ENCODE assay signal across 8 cellular contexts in genomic region chr5:17189381-17190036, GRCh38. TPM values are rescaled to one million over a fixed set of nuclear protein-coding genes. Genes with fewer than 3 reads are reported as not detected.
DNase-seq lines count a peak whose midpoint lies in the region; ATAC-seq and TF ChIP-seq lines count a peak whose summit lies in the region.

No MANE protein-coding gene starts in this region.

- TF ChIP-seq EP300 in gastroesophageal sphincter (IDR thresholded peaks at IDR 0.05) = no peak

- WGBS in gastroesophageal sphincter (ENCODE audit: low coverage in 1 of 2), 2 donors = 11 to 42% methylated on average over 9 to 13 of the region's 13 CpGs

- in situ Hi-C loops in Caki2 (cut with HindIII; ENCODE audit: low pct_unique_long_range_greater_than_20kb, low sequenced_read_pairs) = no loop called here

- H3K4me1 ChIP-seq in Karpas-422 (ENCODE audit: low read length) (no peaks in the 10 kb centered on the region), Peyer's patch (peaks cover 0 to 22% (median 2%) of the 10 kb centered on the region in 4 donors), gastroesophageal sphincter (peaks cover 0 to 36% (median 0%) of the 10 kb centered on the region in 3 donors)

- DNase-seq in Caki2 (ENCODE audit: low read depth) (peak; percentile 80), Karpas-422 (peak; percentile 92), Peyer's patch (peak; percentile 75 to 90 (median 75)), activated T-helper 1 cell treated with Interleukin-2 at 50 U/mL for 16 hours (ENCODE audit: low read depth) (peak; percentile 6), pons (ENCODE audit: low spot score) (peak; percentile 75)

- no peaks in the 10 kb centered on the region for H4K20me1 ChIP-seq in Karpas-422 (ENCODE audit: insufficient read depth, low read depth, low read length)

- ATAC-seq in GM21381 (IDR thresholded peaks at IDR 0.05; ENCODE audit: unreplicated experiment) = peak; percentile 82
- ATAC-seq in gastroesophageal sphincter = peak; percentile 11
- no peak for ATAC-seq in HG02610 (IDR thresholded peaks at IDR 0.05; ENCODE audit: unreplicated experiment)

- TF ChIP-seq CTCF in Peyer's patch (IDR thresholded peaks at IDR 0.05) = peak; percentile 41 to 85 (median 78)
- peak; percentile 55 to 73 (median 59) for TF ChIP-seq CTCF in gastroesophageal sphincter (IDR thresholded peaks at IDR 0.05)

- H3K36me3 ChIP-seq in Karpas-422 (ENCODE audit: insufficient read depth, low read length) (no peaks in the 10 kb centered on the region), Peyer's patch (no peaks in the 10 kb centered on the region), gastroesophageal sphincter (no peaks in the 10 kb centered on the region)

- H3K9ac ChIP-seq in Karpas-422 (ENCODE audit: low read length) = no peak overlapping the region

- H3K27me3 ChIP-seq in Karpas-422 (ENCODE audit: low read length) (no peaks in the 10 kb centered on the region), Peyer's patch (no peaks in the 10 kb centered on the region), gastroesophageal sphincter (peaks cover 8% of the 10 kb centered on the region)

- H3K4me2 ChIP-seq in Karpas-422 (ENCODE audit: low read depth, low read length, poor library complexity, severe bottlenecking) = no peak overlapping the region

- TF ChIP-seq POLR2A in Peyer's patch (IDR thresholded peaks at IDR 0.05) (no peak), gastroesophageal sphincter (IDR thresholded peaks at IDR 0.05) (no peak)

- no peaks in the 10 kb centered on the region for H3K9me3 ChIP-seq in Karpas-422 (ENCODE audit: low read length)
- H3K9me3 ChIP-seq in Peyer's patch = no peaks in the 10 kb centered on the region
- no peaks in the 10 kb centered on the region for H3K9me3 ChIP-seq in gastroesophageal sphincter

- H3K79me2 ChIP-seq in Karpas-422 (ENCODE audit: low read length) = no peaks in the 10 kb centered on the region

- H3K27ac ChIP-seq in Karpas-422 (ENCODE audit: low read length) (no peak overlapping the region), Peyer's patch (peak overlapping the region in 1 of 4 donors; percentile 10), gastroesophageal sphincter (no peak overlapping the region)

- H2AFZ ChIP-seq in Karpas-422 (ENCODE audit: low read length) = no peak overlapping the region

- H3K4me3 ChIP-seq in Karpas-422 (ENCODE audit: low read length) (no peak overlapping the region), Peyer's patch (no peak overlapping the region), gastroesophageal sphincter (no peak overlapping the region)

- no peaks in the 10 kb centered on the region for H3K9me2 ChIP-seq in Karpas-422 (replicated peaks; ENCODE audit: insufficient read depth, low read length)

RNA-seq across cellular contexts. Expression of gene BASP1, which starts 27.9 kb away (rescaled TPM):
- 12.6 and 25.6 TPM in 2 replicates for total RNA-seq in Caki2 (2014; rRNA removed; shearing (Covaris generic); ENCODE audit: low replicate concordance)
- total RNA-seq in Karpas-422 (2014; rRNA removed; shearing (Covaris generic); ENCODE audit: low replicate concordance) = 25.8 and 34.6 TPM in 2 replicates
- 10 to 100 TPM in 1 of 4 donors, 1 to 10 TPM in 2, not detected in 1; 6.7 to 39.6 (median 8.0) TPM for total RNA-seq in Peyer's patch
- 10 to 100 TPM in 1 of 4 donors, 1 to 10 TPM in 2, under 1 TPM in 1; 0.31 to 12.9 (median 5.5) TPM for total RNA-seq in gastroesophageal sphincter

Comparison
In these comparisons a context has a peak if more than half of its experiments do, and no peak if none do; other contexts are left out.
1. DNase-seq: peak in every context shown above with its lines; median percentile 92 in Karpas-422; 80 in Caki2; 75 in Peyer's patch; 75 in pons; 6 in activated T-helper 1 cell treated with Interleukin-2 at 50 U/mL for 16 hours.